1 cellular context compared by ENCODE assay signal in the genomic region with DNA sequence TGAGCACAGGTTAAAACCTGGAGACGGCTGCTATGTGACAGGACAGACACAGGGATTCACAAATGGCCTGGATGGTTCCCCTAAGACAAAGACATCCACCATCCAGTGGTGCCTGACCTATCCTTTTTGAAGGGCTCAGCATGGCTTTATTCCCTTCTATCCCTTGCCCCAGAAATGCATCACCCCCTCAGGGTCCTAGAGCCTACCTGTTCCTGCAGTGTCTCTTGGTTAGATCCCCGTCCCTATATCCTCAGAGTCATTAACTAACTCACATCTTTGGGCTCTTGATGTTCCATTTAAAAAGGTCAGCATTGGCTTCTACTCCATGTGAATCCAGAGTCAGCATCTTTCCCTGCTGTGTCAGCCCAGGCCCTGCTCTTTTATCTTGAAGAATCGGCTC.
TF ChIP-seq lines count a peak whose summit lies in the region.

No MANE protein-coding gene starts in this region.

TF ChIP-seq in HEK293, 187 proteins besides CTCF, POLR2A, EP300 and RAD21:
- TF ChIP-seq ZNF571 (tag by site-specific recombination; IDR thresholded peaks at IDR 0.05) (no peak), ZNF626 (tag by site-specific recombination; IDR thresholded peaks at IDR 0.05) (no peak), FEZF1 (tag by site-specific recombination; IDR thresholded peaks at IDR 0.05) (no peak), ZIC2 (tag by site-specific recombination; IDR thresholded peaks at IDR 0.05) (peak; percentile 16; the same call in 1 of the 2 replicates), ZNF311 (tag by site-specific recombination; IDR thresholded peaks at IDR 0.05; ENCODE audit: borderline replicate concordance) (no peak), ZBTB48 (tag by site-specific recombination; IDR thresholded peaks at IDR 0.05) (peak; percentile 87), ZNF792 (tag by site-specific recombination; IDR thresholded peaks at IDR 0.05) (no peak), MYNN (tag by site-specific recombination; IDR thresholded peaks at IDR 0.05; ENCODE audit: borderline replicate concordance) (peak; percentile 77), ZFP69B (tag by site-specific recombination; IDR thresholded peaks at IDR 0.05) (0 out of 2 replicates have a peak, but pooled peaks have one; percentile 22)
- TF ChIP-seq, protein P1, sequence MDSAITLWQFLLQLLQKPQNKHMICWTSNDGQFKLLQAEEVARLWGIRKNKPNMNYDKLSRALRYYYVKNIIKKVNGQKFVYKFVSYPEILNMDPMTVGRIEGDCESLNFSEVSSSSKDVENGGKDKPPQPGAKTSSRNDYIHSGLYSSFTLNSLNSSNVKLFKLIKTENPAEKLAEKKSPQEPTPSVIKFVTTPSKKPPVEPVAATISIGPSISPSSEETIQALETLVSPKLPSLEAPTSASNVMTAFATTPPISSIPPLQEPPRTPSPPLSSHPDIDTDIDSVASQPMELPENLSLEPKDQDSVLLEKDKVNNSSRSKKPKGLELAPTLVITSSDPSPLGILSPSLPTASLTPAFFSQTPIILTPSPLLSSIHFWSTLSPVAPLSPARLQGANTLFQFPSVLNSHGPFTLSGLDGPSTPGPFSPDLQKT (IDR thresholded peaks at IDR 0.05; ENCODE audit: borderline replicate concordance, low read depth, low read length), result no peak
- TF ChIP-seq, protein P2, sequence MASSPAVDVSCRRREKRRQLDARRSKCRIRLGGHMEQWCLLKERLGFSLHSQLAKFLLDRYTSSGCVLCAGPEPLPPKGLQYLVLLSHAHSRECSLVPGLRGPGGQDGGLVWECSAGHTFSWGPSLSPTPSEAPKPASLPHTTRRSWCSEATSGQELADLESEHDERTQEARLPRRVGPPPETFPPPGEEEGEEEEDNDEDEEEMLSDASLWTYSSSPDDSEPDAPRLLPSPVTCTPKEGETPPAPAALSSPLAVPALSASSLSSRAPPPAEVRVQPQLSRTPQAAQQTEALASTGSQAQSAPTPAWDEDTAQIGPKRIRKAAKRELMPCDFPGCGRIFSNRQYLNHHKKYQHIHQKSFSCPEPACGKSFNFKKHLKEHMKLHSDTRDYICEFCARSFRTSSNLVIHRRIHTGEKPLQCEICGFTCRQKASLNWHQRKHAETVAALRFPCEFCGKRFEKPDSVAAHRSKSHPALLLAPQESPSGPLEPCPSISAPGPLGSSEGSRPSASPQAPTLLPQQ (tag by site-specific recombination; IDR thresholded peaks at IDR 0.05), result 0 out of 2 replicates have a peak, but pooled peaks have one; percentile 61
- TF ChIP-seq, protein P3, sequence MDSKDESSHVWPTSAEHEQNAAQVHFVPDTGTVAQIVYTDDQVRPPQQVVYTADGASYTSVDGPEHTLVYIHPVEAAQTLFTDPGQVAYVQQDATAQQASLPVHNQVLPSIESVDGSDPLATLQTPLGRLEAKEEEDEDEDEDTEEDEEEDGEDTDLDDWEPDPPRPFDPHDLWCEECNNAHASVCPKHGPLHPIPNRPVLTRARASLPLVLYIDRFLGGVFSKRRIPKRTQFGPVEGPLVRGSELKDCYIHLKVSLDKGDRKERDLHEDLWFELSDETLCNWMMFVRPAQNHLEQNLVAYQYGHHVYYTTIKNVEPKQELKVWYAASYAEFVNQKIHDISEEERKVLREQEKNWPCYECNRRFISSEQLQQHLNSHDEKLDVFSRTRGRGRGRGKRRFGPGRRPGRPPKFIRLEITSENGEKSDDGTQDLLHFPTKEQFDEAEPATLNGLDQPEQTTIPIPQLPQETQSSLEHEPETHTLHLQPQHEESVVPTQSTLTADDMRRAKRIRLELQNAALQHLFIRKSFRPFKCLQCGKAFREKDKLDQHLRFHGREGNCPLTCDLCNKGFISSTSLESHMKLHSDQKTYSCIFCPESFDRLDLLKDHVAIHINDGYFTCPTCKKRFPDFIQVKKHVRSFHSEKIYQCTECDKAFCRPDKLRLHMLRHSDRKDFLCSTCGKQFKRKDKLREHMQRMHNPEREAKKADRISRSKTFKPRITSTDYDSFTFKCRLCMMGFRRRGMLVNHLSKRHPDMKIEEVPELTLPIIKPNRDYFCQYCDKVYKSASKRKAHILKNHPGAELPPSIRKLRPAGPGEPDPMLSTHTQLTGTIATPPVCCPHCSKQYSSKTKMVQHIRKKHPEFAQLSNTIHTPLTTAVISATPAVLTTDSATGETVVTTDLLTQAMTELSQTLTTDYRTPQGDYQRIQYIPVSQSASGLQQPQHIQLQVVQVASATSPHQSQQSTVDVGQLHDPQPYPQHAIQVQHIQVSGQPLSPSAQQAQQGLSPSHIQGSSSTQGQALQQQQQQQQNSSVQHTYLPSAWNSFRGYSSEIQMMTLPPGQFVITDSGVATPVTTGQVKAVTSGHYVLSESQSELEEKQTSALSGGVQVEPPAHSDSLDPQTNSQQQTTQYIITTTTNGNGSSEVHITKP (tag by site-specific recombination; IDR thresholded peaks at IDR 0.05), result peak; percentile 40
